8 cellular contexts compared by ENCODE assay signal in genomic region chr10:112949875-112950507, GRCh38. TPM values are rescaled to one million over a fixed set of nuclear protein-coding genes. Genes with fewer than 3 reads are reported as not detected.
DNase-seq lines count a peak whose midpoint lies in the region; ATAC-seq and TF ChIP-seq lines count a peak whose summit lies in the region.

TCF7L2 (plus strand) TSS chr10:112950247; CDS start chr10:112950757, 510 bp downstream.

- peak within 1 kb of the TSS; percentile 74 for H3K27ac Mint-ChIP-seq in activated CD8-positive, alpha-beta T cell treated with anti-CD3 and anti-CD28 coated beads for 36 hours

- H3K36me3 ChIP-seq in ES-I3 (ENCODE audit: insufficient read depth, low read length) = no peaks in the 10 kb centered on the region
- no peaks in the 10 kb centered on the region for H3K36me3 ChIP-seq in ectodermal cell (ENCODE audit: control insufficient read depth, insufficient read depth, low read length)
- H3K36me3 ChIP-seq in left lung = no peaks in the 10 kb centered on the region

- no peaks in the 10 kb centered on the region for H3K9me3 ChIP-seq in ES-I3 (ENCODE audit: control insufficient read depth, insufficient read depth, low read length)
- no peaks in the 10 kb centered on the region for H3K9me3 ChIP-seq in ectodermal cell (ENCODE audit: control insufficient read depth, low read length)
- H3K9me3 ChIP-seq in left lung = no peaks in the 10 kb centered on the region

- H3K4me1 Mint-ChIP-seq in activated CD8-positive, alpha-beta T cell treated with anti-CD3 and anti-CD28 coated beads for 36 hours (ENCODE audit: low read depth) = peaks cover 17% of the 10 kb centered on the region

- H3K4me1 ChIP-seq in ES-I3 (ENCODE audit: insufficient read depth, low read length) (peaks cover 25% of the 10 kb centered on the region), ectodermal cell (ENCODE audit: control insufficient read depth, insufficient read depth, low read length) (peaks cover 22% of the 10 kb centered on the region), left lung (peaks cover 14 to 43% of the 10 kb centered on the region in 2 donors)

- peak within 1 kb of the TSS; percentile 91 for H3K4me3 Mint-ChIP-seq in activated CD8-positive, alpha-beta T cell treated with anti-CD3 and anti-CD28 coated beads for 36 hours

- CTCF ChIA-PET in activated CD8-positive, alpha-beta T cell treated with anti-CD3 and anti-CD28 coated beads for 36 hours (lab: Charles Lee) = no interaction called here

- POLR2A ChIA-PET in activated CD8-positive, alpha-beta T cell treated with anti-CD3 and anti-CD28 coated beads for 36 hours (lab: Charles Lee) = no interaction called here

- H3K27me3 Mint-ChIP-seq in activated CD8-positive, alpha-beta T cell treated with anti-CD3 and anti-CD28 coated beads for 36 hours = peaks cover 23% of the 10 kb centered on the region

- H3K27ac ChIP-seq in ectodermal cell (ENCODE audit: insufficient read depth, low read depth, low read length, poor library complexity, severe bottlenecking) = peak within 1 kb of the TSS; percentile 64
- H3K27ac ChIP-seq in left lung = peak within 1 kb of the TSS; percentile 90 to 96

- peak; percentile 36 for ATAC-seq in activated CD8-positive, alpha-beta T cell treated with anti-CD3 and anti-CD28 coated beads for 36 hours
- peak; percentile 88 for ATAC-seq in left lung
- ATAC-seq in GM18873 (IDR thresholded peaks at IDR 0.05; ENCODE audit: low FRiP score, unreplicated experiment) = no peak

- TF ChIP-seq CTCF in activated CD8-positive, alpha-beta T cell treated with anti-CD3 and anti-CD28 coated beads for 36 hours (IDR thresholded peaks at IDR 0.05) = no peak
- TF ChIP-seq CTCF in left lung (IDR thresholded peaks at IDR 0.05) = no peak

- intact Hi-C loops in activated CD8-positive, alpha-beta T cell treated with anti-CD3 and anti-CD28 coated beads for 36 hours (cut with micrococcal nuclease) = loop anchor here (2.0 kb wide), 1 partner anchor 31 kb away; no protein-coding TSS in a partner anchor
- intact Hi-C loops in left lung (cut with DNase I) = loop anchor here in 1 of 2 donors (10.0 kb wide), 2 partner anchors 95 to 175 kb away; no protein-coding TSS in a partner anchor

- H3K9me3 Mint-ChIP-seq in activated CD8-positive, alpha-beta T cell treated with anti-CD3 and anti-CD28 coated beads for 36 hours = no peaks in the 10 kb centered on the region

- 0% methylated on average over 35 to 39 of the region's 39 CpGs for WGBS in ectodermal cell, 2 experiments

- DNase-seq in HS-27A (ENCODE audit: low read depth) (peak; percentile 68), NCI-H774 (lab: John Stamatoyannopoulos, UW) (peak; percentile 73), left lung (peak; percentile 96)
- DNase-seq in activated CD8-positive, alpha-beta T cell treated with anti-CD3 and anti-CD28 coated beads for 36 hours = peak; percentile 61
- peak; percentile 40 for DNase-seq in stimulated activated CD4-positive, alpha-beta T cell treated with anti-CD3 and anti-CD28 coated beads, Interleukin-2, amount 100 ng/mL, for 4 hours (ENCODE audit: low read depth)

- peak within 1 kb of the TSS; percentile 86 for H3K9ac ChIP-seq in ES-I3 (ENCODE audit: low read depth, low read length)

- no peaks in the 10 kb centered on the region for H3K36me3 Mint-ChIP-seq in activated CD8-positive, alpha-beta T cell treated with anti-CD3 and anti-CD28 coated beads for 36 hours (ENCODE audit: low read depth)

- H3K27me3 ChIP-seq in ectodermal cell (ENCODE audit: control insufficient read depth, insufficient read depth, low read length, poor library complexity, severe bottlenecking) (no peaks in the 10 kb centered on the region), left lung (peaks cover 0 to 9% of the 10 kb centered on the region in 2 donors)

- H3K4me3 ChIP-seq in ectodermal cell (ENCODE audit: insufficient read depth, low read depth, low read length) = peak within 1 kb of the TSS; percentile 64
- peak within 1 kb of the TSS; percentile 73 to 85 for H3K4me3 ChIP-seq in left lung

RNA-seq across cellular contexts. Expression of gene TCF7L2, which starts in this region (rescaled TPM):
- total RNA-seq in activated CD8-positive, alpha-beta T cell treated with anti-CD3 and anti-CD28 coated beads for 36 hours = 1 to 10 TPM; 1.5 to 1.6 TPM
- polyA plus RNA-seq in ectodermal cell (2013, experiment 1 of 4) = 39.7 TPM
- polyA plus RNA-seq in ectodermal cell (2013, experiment 2 of 4) = 32.4 TPM
- polyA plus RNA-seq in ectodermal cell (2013, experiment 3 of 4) = 31.4 TPM
- polyA plus RNA-seq in ectodermal cell (2013, experiment 4 of 4) = 26.3 TPM
- total RNA-seq in left lung = 10 to 100 TPM; 25.1 to 27.7 TPM

Comparison
In these comparisons a context has a peak if more than half of its experiments do, and no peak if none do; other contexts are left out.
1. RNA of gene TCF7L2 (total RNA-seq): 25.1 to 27.7 TPM in left lung; 1.5 to 1.6 TPM in activated CD8-positive, alpha-beta T cell treated with anti-CD3 and anti-CD28 coated beads for 36 hours; every median in the first group is over 4 times any median in the second.
2. DNase-seq: peak in every context shown above with its lines; median percentile 96 in left lung; 73 in NCI-H774; 68 in HS-27A; 61 in activated CD8-positive, alpha-beta T cell treated with anti-CD3 and anti-CD28 coated beads for 36 hours; 40 in stimulated activated CD4-positive, alpha-beta T cell treated with anti-CD3 and anti-CD28 coated beads, Interleukin-2, amount 100 ng/mL, for 4 hours.